1 cellular context compared by ENCODE assay signal in the genomic region with DNA sequence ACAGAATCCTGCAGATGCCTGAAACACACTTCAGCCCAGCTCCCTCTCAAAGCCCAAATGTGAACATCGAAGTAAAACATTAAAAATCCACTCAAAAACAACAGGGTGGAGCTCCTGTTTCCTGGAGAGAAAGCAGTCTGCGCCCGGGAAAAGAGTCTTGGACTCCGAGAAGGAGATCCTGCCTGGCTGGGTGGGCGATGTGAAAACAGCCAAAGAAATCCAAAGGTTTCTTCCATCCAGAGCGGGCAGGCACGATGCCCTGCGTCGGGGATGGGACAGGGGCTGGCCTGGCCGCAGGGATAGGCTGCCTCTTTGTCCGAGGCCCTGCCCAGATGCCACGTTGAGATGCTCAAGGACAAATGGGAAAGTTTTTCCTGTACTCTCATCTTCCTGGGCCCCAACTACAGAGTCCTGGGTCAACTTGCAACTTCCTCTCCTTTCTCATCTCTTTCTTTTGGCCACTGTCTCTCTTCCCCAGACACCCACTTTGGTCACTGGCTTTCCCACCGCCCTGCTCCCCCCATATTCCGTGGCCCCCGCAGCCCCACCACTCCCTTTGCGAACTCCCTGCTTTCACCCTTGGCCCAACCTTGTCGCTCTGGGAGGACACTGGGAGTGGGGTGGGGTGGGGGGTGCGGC.
TF ChIP-seq lines count a peak whose summit lies in the region.

No MANE protein-coding gene starts in this region.

TF ChIP-seq in HepG2, 621 proteins besides CTCF, POLR2A, EP300 and RAD21 (continued from another document and continues in another):
- TF ChIP-seq ZNF724P (CRISPR knock-in tag; IDR thresholded peaks at IDR 0.05; ENCODE audit: borderline replicate concordance), result no peak
- no peak for TF ChIP-seq ZNF367 (CRISPR knock-in tag; IDR thresholded peaks at IDR 0.05; ENCODE audit: borderline replicate concordance)
- TF ChIP-seq, protein P1, sequence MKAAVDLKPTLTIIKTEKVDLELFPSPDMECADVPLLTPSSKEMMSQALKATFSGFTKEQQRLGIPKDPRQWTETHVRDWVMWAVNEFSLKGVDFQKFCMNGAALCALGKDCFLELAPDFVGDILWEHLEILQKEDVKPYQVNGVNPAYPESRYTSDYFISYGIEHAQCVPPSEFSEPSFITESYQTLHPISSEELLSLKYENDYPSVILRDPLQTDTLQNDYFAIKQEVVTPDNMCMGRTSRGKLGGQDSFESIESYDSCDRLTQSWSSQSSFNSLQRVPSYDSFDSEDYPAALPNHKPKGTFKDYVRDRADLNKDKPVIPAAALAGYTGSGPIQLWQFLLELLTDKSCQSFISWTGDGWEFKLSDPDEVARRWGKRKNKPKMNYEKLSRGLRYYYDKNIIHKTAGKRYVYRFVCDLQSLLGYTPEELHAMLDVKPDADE (CRISPR knock-in tag; IDR thresholded peaks at IDR 0.05), result no peak
- TF ChIP-seq ZSCAN12 (CRISPR knock-in tag; IDR thresholded peaks at IDR 0.05), result no peak
- TF ChIP-seq, protein P2, sequence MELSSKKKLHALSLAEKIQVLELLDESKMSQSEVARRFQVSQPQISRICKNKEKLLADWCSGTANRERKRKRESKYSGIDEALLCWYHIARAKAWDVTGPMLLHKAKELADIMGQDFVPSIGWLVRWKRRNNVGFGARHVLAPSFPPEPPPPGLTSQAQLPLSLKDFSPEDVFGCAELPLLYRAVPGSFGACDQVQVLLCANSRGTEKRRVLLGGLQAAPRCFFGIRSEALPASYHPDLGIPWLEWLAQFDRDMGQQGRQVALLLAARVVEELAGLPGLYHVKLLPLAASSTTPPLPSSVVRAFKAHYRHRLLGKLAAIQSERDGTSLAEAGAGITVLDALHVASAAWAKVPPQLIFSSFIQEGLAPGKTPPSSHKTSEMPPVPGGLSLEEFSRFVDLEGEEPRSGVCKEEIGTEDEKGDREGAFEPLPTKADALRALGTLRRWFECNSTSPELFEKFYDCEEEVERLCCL (CRISPR knock-in tag; IDR thresholded peaks at IDR 0.05; ENCODE audit: borderline replicate concordance), result no peak
- TF ChIP-seq SOX6 (IDR thresholded peaks at IDR 0.05), result no peak
- TF ChIP-seq SOX6 (CRISPR knock-in tag; IDR thresholded peaks at IDR 0.05), result no peak
- no peak for TF ChIP-seq KDM3A (CRISPR knock-in tag; IDR thresholded peaks at IDR 0.05; ENCODE audit: low read depth)
- TF ChIP-seq ZNF883 (CRISPR knock-in tag; IDR thresholded peaks at IDR 0.05; ENCODE audit: not compliant biosample characterization), result no peak
- TF ChIP-seq, protein P3, sequence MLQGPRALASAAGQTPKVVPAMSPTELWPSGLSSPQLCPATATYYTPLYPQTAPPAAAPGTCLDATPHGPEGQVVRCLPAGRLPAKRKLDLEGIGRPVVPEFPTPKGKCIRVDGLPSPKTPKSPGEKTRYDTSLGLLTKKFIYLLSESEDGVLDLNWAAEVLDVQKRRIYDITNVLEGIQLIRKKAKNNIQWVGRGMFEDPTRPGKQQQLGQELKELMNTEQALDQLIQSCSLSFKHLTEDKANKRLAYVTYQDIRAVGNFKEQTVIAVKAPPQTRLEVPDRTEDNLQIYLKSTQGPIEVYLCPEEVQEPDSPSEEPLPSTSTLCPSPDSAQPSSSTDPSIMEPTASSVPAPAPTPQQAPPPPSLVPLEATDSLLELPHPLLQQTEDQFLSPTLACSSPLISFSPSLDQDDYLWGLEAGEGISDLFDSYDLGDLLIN (CRISPR knock-in tag; IDR thresholded peaks at IDR 0.05; ENCODE audit: borderline replicate concordance), result no peak
- TF ChIP-seq, protein P4, sequence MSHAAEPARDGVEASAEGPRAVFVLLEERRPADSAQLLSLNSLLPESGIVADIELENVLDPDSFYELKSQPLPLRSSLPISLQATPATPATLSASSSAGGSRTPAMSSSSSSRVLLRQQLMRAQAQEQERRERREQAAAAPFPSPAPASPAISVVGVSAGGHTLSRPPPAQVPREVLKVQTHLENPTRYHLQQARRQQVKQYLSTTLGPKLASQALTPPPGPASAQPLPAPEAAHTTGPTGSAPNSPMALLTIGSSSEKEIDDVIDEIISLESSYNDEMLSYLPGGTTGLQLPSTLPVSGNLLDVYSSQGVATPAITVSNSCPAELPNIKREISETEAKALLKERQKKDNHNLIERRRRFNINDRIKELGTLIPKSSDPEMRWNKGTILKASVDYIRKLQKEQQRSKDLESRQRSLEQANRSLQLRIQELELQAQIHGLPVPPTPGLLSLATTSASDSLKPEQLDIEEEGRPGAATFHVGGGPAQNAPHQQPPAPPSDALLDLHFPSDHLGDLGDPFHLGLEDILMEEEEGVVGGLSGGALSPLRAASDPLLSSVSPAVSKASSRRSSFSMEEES (CRISPR knock-in tag; IDR thresholded peaks at IDR 0.05), result no peak
- no peak for TF ChIP-seq NCOA5 (CRISPR knock-in tag; IDR thresholded peaks at IDR 0.05)
- TF ChIP-seq, protein P5, sequence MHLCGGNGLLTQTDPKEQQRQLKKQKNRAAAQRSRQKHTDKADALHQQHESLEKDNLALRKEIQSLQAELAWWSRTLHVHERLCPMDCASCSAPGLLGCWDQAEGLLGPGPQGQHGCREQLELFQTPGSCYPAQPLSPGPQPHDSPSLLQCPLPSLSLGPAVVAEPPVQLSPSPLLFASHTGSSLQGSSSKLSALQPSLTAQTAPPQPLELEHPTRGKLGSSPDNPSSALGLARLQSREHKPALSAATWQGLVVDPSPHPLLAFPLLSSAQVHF (CRISPR knock-in tag; IDR thresholded peaks at IDR 0.05), result no peak
- no peak for TF ChIP-seq ZNF567 (CRISPR knock-in tag; IDR thresholded peaks at IDR 0.05; ENCODE audit: borderline replicate concordance)
- no peak for TF ChIP-seq ZNF263 (CRISPR knock-in tag; IDR thresholded peaks at IDR 0.05)
- no peak for TF ChIP-seq NFRKB (IDR thresholded peaks at IDR 0.05)
- TF ChIP-seq ZNF543 (CRISPR knock-in tag; IDR thresholded peaks at IDR 0.05), result no peak
- no peak for TF ChIP-seq MED13 (CRISPR knock-in tag; IDR thresholded peaks at IDR 0.05)
- TF ChIP-seq, protein P6, sequence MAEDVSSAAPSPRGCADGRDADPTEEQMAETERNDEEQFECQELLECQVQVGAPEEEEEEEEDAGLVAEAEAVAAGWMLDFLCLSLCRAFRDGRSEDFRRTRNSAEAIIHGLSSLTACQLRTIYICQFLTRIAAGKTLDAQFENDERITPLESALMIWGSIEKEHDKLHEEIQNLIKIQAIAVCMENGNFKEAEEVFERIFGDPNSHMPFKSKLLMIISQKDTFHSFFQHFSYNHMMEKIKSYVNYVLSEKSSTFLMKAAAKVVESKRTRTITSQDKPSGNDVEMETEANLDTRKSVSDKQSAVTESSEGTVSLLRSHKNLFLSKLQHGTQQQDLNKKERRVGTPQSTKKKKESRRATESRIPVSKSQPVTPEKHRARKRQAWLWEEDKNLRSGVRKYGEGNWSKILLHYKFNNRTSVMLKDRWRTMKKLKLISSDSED (CRISPR knock-in tag; IDR thresholded peaks at IDR 0.05), result no peak
- TF ChIP-seq SPEN (CRISPR knock-in tag; IDR thresholded peaks at IDR 0.05; ENCODE audit: low read depth), result peak; percentile 35; the same call in 1 of the 2 replicates
- TF ChIP-seq TEAD2 (CRISPR knock-in tag; IDR thresholded peaks at IDR 0.05), result no peak
- no peak for TF ChIP-seq REL (CRISPR knock-in tag; conservative IDR thresholded peaks at IDR 0.05)
- peak; percentile 82; the same call in 1 of the 2 replicates for TF ChIP-seq ZNF232 (CRISPR knock-in tag; IDR thresholded peaks at IDR 0.05; ENCODE audit: borderline replicate concordance)
- TF ChIP-seq, protein P7, sequence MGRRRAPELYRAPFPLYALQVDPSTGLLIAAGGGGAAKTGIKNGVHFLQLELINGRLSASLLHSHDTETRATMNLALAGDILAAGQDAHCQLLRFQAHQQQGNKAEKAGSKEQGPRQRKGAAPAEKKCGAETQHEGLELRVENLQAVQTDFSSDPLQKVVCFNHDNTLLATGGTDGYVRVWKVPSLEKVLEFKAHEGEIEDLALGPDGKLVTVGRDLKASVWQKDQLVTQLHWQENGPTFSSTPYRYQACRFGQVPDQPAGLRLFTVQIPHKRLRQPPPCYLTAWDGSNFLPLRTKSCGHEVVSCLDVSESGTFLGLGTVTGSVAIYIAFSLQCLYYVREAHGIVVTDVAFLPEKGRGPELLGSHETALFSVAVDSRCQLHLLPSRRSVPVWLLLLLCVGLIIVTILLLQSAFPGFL (CRISPR knock-in tag; IDR thresholded peaks at IDR 0.05), result no peak
- no peak for TF ChIP-seq PTBP1 (IDR thresholded peaks at IDR 0.05; ENCODE audit: low read depth, low read length, poor library complexity, severe bottlenecking)
- no peak for TF ChIP-seq ZNF260 (CRISPR knock-in tag; IDR thresholded peaks at IDR 0.05; ENCODE audit: borderline replicate concordance, low read depth)
- TF ChIP-seq, protein P8, sequence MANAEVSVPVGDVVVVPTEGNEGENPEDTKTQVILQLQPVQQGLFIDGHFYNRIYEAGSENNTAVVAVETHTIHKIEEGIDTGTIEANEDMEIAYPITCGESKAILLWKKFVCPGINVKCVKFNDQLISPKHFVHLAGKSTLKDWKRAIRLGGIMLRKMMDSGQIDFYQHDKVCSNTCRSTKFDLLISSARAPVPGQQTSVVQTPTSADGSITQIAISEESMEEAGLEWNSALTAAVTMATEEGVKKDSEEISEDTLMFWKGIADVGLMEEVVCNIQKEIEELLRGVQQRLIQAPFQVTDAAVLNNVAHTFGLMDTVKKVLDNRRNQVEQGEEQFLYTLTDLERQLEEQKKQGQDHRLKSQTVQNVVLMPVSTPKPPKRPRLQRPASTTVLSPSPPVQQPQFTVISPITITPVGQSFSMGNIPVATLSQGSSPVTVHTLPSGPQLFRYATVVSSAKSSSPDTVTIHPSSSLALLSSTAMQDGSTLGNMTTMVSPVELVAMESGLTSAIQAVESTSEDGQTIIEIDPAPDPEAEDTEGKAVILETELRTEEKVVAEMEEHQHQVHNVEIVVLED (CRISPR knock-in tag; IDR thresholded peaks at IDR 0.05; ENCODE audit: borderline replicate concordance), result peak; percentile 13; the same call in 1 of the 2 replicates
- peak; percentile 87 for TF ChIP-seq SAP130 (CRISPR knock-in tag; IDR thresholded peaks at IDR 0.05; ENCODE audit: low read depth)
- TF ChIP-seq NFIB (CRISPR knock-in tag; IDR thresholded peaks at IDR 0.05; ENCODE audit: borderline replicate concordance), result no peak
- TF ChIP-seq RFXANK (CRISPR knock-in tag; IDR thresholded peaks at IDR 0.05), result no peak
- TF ChIP-seq, protein P9, sequence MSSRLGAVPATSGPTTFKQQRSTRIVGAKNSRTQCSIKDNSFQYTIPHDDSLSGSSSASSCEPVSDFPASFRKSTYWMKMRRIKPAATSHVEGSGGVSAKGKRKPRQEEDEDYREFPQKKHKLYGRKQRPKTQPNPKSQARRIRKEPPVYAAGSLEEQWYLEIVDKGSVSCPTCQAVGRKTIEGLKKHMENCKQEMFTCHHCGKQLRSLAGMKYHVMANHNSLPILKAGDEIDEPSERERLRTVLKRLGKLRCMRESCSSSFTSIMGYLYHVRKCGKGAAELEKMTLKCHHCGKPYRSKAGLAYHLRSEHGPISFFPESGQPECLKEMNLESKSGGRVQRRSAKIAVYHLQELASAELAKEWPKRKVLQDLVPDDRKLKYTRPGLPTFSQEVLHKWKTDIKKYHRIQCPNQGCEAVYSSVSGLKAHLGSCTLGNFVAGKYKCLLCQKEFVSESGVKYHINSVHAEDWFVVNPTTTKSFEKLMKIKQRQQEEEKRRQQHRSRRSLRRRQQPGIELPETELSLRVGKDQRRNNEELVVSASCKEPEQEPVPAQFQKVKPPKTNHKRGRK (CRISPR knock-in tag; IDR thresholded peaks at IDR 0.05), result no peak
- TF ChIP-seq SIX4 (CRISPR knock-in tag; IDR thresholded peaks at IDR 0.05), result no peak
- no peak for TF ChIP-seq ZNF629 (CRISPR knock-in tag; conservative IDR thresholded peaks at IDR 0.05)
- no peak for TF ChIP-seq HNRNPUL1 (IDR thresholded peaks at IDR 0.05; ENCODE audit: low read depth, low read length)
- TF ChIP-seq, protein P10, sequence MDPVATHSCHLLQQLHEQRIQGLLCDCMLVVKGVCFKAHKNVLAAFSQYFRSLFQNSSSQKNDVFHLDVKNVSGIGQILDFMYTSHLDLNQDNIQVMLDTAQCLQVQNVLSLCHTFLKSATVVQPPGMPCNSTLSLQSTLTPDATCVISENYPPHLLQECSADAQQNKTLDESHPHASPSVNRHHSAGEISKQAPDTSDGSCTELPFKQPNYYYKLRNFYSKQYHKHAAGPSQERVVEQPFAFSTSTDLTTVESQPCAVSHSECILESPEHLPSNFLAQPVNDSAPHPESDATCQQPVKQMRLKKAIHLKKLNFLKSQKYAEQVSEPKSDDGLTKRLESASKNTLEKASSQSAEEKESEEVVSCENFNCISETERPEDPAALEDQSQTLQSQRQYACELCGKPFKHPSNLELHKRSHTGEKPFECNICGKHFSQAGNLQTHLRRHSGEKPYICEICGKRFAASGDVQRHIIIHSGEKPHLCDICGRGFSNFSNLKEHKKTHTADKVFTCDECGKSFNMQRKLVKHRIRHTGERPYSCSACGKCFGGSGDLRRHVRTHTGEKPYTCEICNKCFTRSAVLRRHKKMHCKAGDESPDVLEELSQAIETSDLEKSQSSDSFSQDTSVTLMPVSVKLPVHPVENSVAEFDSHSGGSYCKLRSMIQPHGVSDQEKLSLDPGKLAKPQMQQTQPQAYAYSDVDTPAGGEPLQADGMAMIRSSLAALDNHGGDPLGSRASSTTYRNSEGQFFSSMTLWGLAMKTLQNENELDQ (CRISPR knock-in tag; IDR thresholded peaks at IDR 0.05; ENCODE audit: borderline replicate concordance), result no peak
- TF ChIP-seq POLR2G (IDR thresholded peaks at IDR 0.05; ENCODE audit: low read depth, low read length), result peak; percentile 64
- no peak for TF ChIP-seq EHMT2 (IDR thresholded peaks at IDR 0.05; ENCODE audit: borderline replicate concordance, low read depth, low read length)
- TF ChIP-seq CHCHD3 (CRISPR knock-in tag; IDR thresholded peaks at IDR 0.05), result no peak
- TF ChIP-seq, protein P11, sequence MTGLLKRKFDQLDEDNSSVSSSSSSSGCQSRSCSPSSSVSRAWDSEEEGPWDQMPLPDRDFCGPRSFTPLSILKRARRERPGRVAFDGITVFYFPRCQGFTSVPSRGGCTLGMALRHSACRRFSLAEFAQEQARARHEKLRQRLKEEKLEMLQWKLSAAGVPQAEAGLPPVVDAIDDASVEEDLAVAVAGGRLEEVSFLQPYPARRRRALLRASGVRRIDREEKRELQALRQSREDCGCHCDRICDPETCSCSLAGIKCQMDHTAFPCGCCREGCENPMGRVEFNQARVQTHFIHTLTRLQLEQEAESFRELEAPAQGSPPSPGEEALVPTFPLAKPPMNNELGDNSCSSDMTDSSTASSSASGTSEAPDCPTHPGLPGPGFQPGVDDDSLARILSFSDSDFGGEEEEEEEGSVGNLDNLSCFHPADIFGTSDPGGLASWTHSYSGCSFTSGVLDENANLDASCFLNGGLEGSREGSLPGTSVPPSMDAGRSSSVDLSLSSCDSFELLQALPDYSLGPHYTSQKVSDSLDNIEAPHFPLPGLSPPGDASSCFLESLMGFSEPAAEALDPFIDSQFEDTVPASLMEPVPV (CRISPR knock-in tag; IDR thresholded peaks at IDR 0.05), result no peak
- TF ChIP-seq ARNT (IDR thresholded peaks at IDR 0.05), result no peak
- TF ChIP-seq, protein P12, sequence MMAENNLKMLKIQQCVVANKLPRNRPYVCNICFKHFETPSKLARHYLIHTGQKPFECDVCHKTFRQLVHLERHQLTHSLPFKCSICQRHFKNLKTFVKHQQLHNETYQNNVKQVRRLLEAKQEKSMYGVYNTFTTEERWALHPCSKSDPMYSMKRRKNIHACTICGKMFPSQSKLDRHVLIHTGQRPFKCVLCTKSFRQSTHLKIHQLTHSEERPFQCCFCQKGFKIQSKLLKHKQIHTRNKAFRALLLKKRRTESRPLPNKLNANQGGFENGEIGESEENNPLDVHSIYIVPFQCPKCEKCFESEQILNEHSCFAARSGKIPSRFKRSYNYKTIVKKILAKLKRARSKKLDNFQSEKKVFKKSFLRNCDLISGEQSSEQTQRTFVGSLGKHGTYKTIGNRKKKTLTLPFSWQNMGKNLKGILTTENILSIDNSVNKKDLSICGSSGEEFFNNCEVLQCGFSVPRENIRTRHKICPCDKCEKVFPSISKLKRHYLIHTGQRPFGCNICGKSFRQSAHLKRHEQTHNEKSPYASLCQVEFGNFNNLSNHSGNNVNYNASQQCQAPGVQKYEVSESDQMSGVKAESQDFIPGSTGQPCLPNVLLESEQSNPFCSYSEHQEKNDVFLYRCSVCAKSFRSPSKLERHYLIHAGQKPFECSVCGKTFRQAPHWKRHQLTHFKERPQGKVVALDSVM (CRISPR knock-in tag; IDR thresholded peaks at IDR 0.05), result no peak
- TF ChIP-seq SNAPC2 (CRISPR knock-in tag; IDR thresholded peaks at IDR 0.05), result no peak
